In the genomic region with DNA sequence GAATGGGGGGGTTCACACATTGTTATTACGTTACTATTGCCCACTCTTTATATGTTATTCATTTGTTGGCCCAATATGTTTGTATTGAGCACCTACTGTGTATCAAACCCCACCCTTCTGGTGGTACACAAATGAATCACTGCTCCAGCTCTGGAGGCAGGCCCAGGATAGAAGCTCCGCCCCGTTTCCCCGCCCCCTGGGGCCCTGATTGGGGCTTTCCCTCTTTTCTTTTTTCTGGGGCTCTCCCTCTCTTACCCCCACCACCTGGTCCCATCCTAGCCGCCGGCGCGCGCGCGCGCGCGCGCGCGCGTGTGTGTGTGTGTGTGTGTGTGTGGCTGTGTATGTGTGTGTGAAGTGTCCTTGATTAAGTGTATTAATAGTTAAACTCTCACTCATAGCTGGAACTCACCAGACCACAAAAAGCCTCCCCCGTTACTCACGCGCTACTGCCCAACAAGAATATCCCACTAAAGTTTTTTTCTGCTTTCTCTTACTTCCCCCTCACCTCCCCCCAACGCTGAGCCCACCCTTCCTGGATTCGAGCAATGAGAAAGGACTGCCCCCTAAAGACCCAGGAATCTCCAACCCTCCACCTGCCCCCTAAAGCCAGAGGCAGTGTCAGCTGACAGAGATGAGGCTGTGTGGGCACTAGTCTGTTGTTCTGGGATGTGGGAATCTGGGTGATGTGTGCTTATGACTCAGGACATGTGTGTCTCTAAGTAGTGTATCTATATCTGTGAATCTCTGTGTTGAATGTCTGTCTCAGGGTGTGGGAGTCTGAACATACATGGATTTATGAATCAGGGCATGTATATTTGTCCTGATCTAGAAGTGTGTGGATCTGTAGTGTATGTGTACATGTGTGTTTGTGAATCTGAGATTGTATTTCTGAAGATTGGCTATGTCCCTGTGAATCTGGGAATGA, we compare ENCODE assay signal across 8 cellular contexts. TPM values are rescaled to one million over a fixed set of nuclear protein-coding genes. Genes with fewer than 3 reads are reported as not detected.
DNase-seq lines count a peak whose midpoint lies in the region; ATAC-seq and TF ChIP-seq lines count a peak whose summit lies in the region.

No MANE protein-coding gene starts in this region.

- H3K27me3 Mint-ChIP-seq in mesothelial cell of epicardium (ENCODE audit: low read depth), result peaks cover 6% of the 10 kb centered on the region

- peak overlapping the region; percentile 53 for H3K4me3 Mint-ChIP-seq in mesothelial cell of epicardium

- H3K4me3 ChIP-seq in HFF-Myc (replicated peaks; ENCODE audit: low read depth, low read length) (peak overlapping the region; percentile 29), epithelial cell of esophagus (ENCODE audit: low read length) (no peak overlapping the region)

- peak; percentile 42 for ATAC-seq in GM18502 (IDR thresholded peaks at IDR 0.05; ENCODE audit: poor library complexity, unreplicated experiment)

- peaks cover 72% of the 10 kb centered on the region for H3K4me1 Mint-ChIP-seq in mesothelial cell of epicardium

- TF ChIP-seq CTCF in HFF-Myc (IDR thresholded peaks at IDR 0.05; ENCODE audit: low read depth, low read length, missing control alignments), result no peak
- TF ChIP-seq CTCF in epithelial cell of esophagus (IDR thresholded peaks at IDR 0.05; ENCODE audit: insufficient read depth, low read depth, low read length, missing control alignments), result no peak
- TF ChIP-seq CTCF in mesothelial cell of epicardium (IDR thresholded peaks at IDR 0.05; ENCODE audit: unreplicated experiment), result no peak

- H3K36me3 Mint-ChIP-seq in mesothelial cell of epicardium, result no peaks in the 10 kb centered on the region

- peak overlapping the region; percentile 92 for H3K27ac Mint-ChIP-seq in mesothelial cell of epicardium

- DNase-seq in HFF-Myc (ENCODE audit: extremely low read depth, low read depth) (no peak), NCI-H1694 (lab: John Stamatoyannopoulos, UW) (peak; percentile 72), epithelial cell of esophagus (ENCODE audit: low read depth) (peak; percentile 83), mesothelial cell of epicardium (ENCODE audit: low spot score in 2 of 2, unreplicated experiment in 2 of 2) (no peak), NCI-H1092 treated with DMSO at 0.1 percent for 48 hours (lab: John Stamatoyannopoulos, UW) (no peak)
- peak; percentile 78 for DNase-seq in activated CD8-positive, alpha-beta memory T cell treated with anti-CD3 and anti-CD28 coated beads, Interleukin-2, amount 50 U/mL, for 4 hours
- DNase-seq in stimulated activated naive CD4-positive, alpha-beta T cell (lab: John Stamatoyannopoulos, UW), result peak in 4 of 6 experiments; percentile 23 to 47 (median 36)

- H3K9me3 Mint-ChIP-seq in mesothelial cell of epicardium, result no peaks in the 10 kb centered on the region

RNA-seq across cellular contexts. Expression of a gene that starts 4.0 kb away (rescaled TPM):
- 35.7 to 38.3 TPM (median 37.4 TPM) in 3 replicates for total RNA-seq in mesothelial cell of epicardium

Comparison
In these comparisons a context has a peak if more than half of its experiments do, and no peak if none do; other contexts are left out.
1. DNase-seq: peak in NCI-H1694 (single experiment), activated CD8-positive, alpha-beta memory T cell treated with anti-CD3 and anti-CD28 coated beads, Interleukin-2, amount 50 U/mL, for 4 hours (single experiment), epithelial cell of esophagus (single experiment) and stimulated activated naive CD4-positive, alpha-beta T cell (4 of 6); none in HFF-Myc (single experiment), mesothelial cell of epicardium (0 of 2) and NCI-H1092 treated with DMSO at 0.1 percent for 48 hours (single experiment).